11 cellular contexts compared by ENCODE assay signal in the genomic region with DNA sequence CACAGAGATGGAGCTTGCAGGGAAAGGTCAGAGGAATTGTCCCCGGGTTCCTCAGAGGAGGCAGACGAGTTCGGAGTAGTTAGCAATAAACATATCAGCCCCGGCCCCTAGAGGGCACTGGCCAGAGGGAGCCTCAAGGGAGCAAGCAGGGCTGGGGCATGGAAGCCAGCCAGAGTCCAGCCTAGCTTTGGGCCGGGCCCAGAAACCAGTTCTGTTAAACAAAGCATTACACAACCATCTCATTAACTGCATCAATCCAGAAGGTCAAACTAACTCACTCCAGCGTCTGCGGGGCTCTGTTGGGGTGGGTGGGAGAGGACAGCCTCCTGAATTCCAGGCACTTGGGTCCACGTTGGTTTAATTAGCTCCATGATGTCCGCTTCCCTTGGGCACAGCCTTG. TPM values are rescaled to one million over a fixed set of nuclear protein-coding genes. Genes with fewer than 3 reads are reported as not detected.
DNase-seq lines count a peak whose midpoint lies in the region; ATAC-seq and TF ChIP-seq lines count a peak whose summit lies in the region.
"Had no signal": no experiment of that assay in that cellular context is flagged by ENCODE, and none has a peak within 500 bp of the region (broad histone marks: within the 10 kb centered on the region; RNA-seq: fewer than 3 reads in every experiment).

No MANE protein-coding gene starts in this region.

- peaks cover 0 to 4% (median 0%) of the 10 kb centered on the region in 5 donors for H3K27me3 Mint-ChIP-seq in naive thymus-derived CD4-positive, alpha-beta T cell
- H3K27me3 Mint-ChIP-seq: dendritic cell treated with granulocyte-macrophage colony-stimulating factor and Interleukin-4, amounts not matched to agents 40 ng/mL and 50 ng/mL, for 4 days had no signal

- H3K4me1 ChIP-seq in naive thymus-derived CD4-positive, alpha-beta T cell (ENCODE audit: control insufficient read depth in 2 of 2, insufficient read depth in 2 of 2, low read length in 2 of 2) = no peaks in the 10 kb centered on the region

- H3K9me3 ChIP-seq in naive thymus-derived CD4-positive, alpha-beta T cell (ENCODE audit: control insufficient read depth in 2 of 3, low read length in 3 of 3) = no peaks in the 10 kb centered on the region

- ATAC-seq in naive thymus-derived CD4-positive, alpha-beta T cell = no peak

- H3K4me1 Mint-ChIP-seq in naive thymus-derived CD4-positive, alpha-beta T cell = peaks cover 0 to under 1% (median 0%) of the 10 kb centered on the region in 7 donors
- H3K4me1 Mint-ChIP-seq: activated CD4-positive, alpha-beta memory T cell treated with anti-CD3 and anti-CD28 coated beads, Interleukin-2, amount 10 ng/mL, durations not matched to agents 7 days and 5 days had no signal

- POLR2A ChIA-PET in naive thymus-derived CD4-positive, alpha-beta T cell (lab: Charles Lee) = interaction anchor here (0.6 kb wide), 1 partner anchor 40 kb away, joined by 3 read pairs; no protein-coding TSS in a partner anchor

- no peak overlapping the region for H3K27ac ChIP-seq in naive thymus-derived CD4-positive, alpha-beta T cell (ENCODE audit: low read depth, low read length)

- CTCF ChIA-PET in naive thymus-derived CD4-positive, alpha-beta T cell (lab: Charles Lee) = no interaction called here

- no peaks in the 10 kb centered on the region for H3K27me3 ChIP-seq in naive thymus-derived CD4-positive, alpha-beta T cell (ENCODE audit: control insufficient read depth in 2 of 2, insufficient read depth in 2 of 2, low read length in 2 of 2)

- H3K4me3 ChIP-seq in naive thymus-derived CD4-positive, alpha-beta T cell (ENCODE audit: low read length) = no peak overlapping the region

- H3K9me3 Mint-ChIP-seq in naive thymus-derived CD4-positive, alpha-beta T cell = no peaks in the 10 kb centered on the region
- H3K9me3 Mint-ChIP-seq: activated CD4-positive, alpha-beta memory T cell treated with anti-CD3 and anti-CD28 coated beads, Interleukin-2, amount 10 ng/mL, durations not matched to agents 7 days and 5 days; dendritic cell treated with granulocyte-macrophage colony-stimulating factor and Interleukin-4, amounts not matched to agents 40 ng/mL and 50 ng/mL, for 4 days; natural killer cell had no signal

- H3K4me3 Mint-ChIP-seq in naive thymus-derived CD4-positive, alpha-beta T cell = no peak overlapping the region
- H3K4me3 Mint-ChIP-seq: activated CD4-positive, alpha-beta memory T cell treated with anti-CD3 and anti-CD28 coated beads, Interleukin-2, amount 10 ng/mL, durations not matched to agents 7 days and 5 days; dendritic cell treated with granulocyte-macrophage colony-stimulating factor and Interleukin-4, amounts not matched to agents 40 ng/mL and 50 ng/mL, for 4 days; natural killer cell had no signal

- no peaks in the 10 kb centered on the region for H3K36me3 Mint-ChIP-seq in naive thymus-derived CD4-positive, alpha-beta T cell
- H3K36me3 Mint-ChIP-seq: natural killer cell had no signal

- no peaks in the 10 kb centered on the region for H3K36me3 ChIP-seq in naive thymus-derived CD4-positive, alpha-beta T cell (ENCODE audit: control insufficient read depth in 2 of 3, insufficient read depth in 3 of 3, low read length in 3 of 3)

- intact Hi-C loops in naive thymus-derived CD4-positive, alpha-beta T cell (cut with micrococcal nuclease) = no loop called here

- TF ChIP-seq CTCF in AG09319 (IDR thresholded peaks at IDR 0.05; ENCODE audit: low read depth, low read length) = peak; percentile 66

- H3K27ac Mint-ChIP-seq in naive thymus-derived CD4-positive, alpha-beta T cell = peak overlapping the region in 1 of 9 donors; percentile 73
- H3K27ac Mint-ChIP-seq: activated CD4-positive, alpha-beta memory T cell treated with anti-CD3 and anti-CD28 coated beads, Interleukin-2, amount 10 ng/mL, durations not matched to agents 7 days and 5 days; dendritic cell treated with granulocyte-macrophage colony-stimulating factor and Interleukin-4, amounts not matched to agents 40 ng/mL and 50 ng/mL, for 4 days; natural killer cell had no signal

- DNase-seq in AG09319 (ENCODE audit: extremely low read depth, low read depth) (peak; percentile 75), HT-29 (ENCODE audit: low spot score) (peak; percentile 44), dedifferentiated amniotic fluid mesenchymal stem cell (ENCODE audit: extremely low spot score) (peak; percentile 43), mesenteric fat pad (ENCODE audit: low spot score) (peak; percentile 90), DMS79 (lab: John Stamatoyannopoulos, UW) (no peak), superior temporal gyrus (ENCODE audit: extremely low spot score) (no peak)
- no peak for DNase-seq in naive thymus-derived CD4-positive, alpha-beta T cell
- DNase-seq in effector CD8-positive, alpha-beta T cell (lab: John Stamatoyannopoulos, UW) = no peak
- DNase-seq: activated CD4-positive, alpha-beta memory T cell treated with anti-CD3 and anti-CD28 coated beads, Interleukin-2, amount 10 ng/mL, durations not matched to agents 7 days and 5 days; natural killer cell had no signal

RNA-seq across cellular contexts. Expression of a gene that starts 41.0 kb away (rescaled TPM):
- total RNA-seq in HT-29 (2014; rRNA removed; shearing (Covaris generic)) = 12.2 and 13.0 TPM in 2 replicates
- 57.1 TPM for total RNA-seq in mesenteric fat pad
- 10 to 100 TPM; 64.1 to 79.8 (median 69.5) TPM for total RNA-seq in naive thymus-derived CD4-positive, alpha-beta T cell
- polyA plus RNA-seq in naive thymus-derived CD4-positive, alpha-beta T cell = 10 to 100 TPM; 17.6 to 18.0 TPM

RNA-seq across cellular contexts. Expression of a gene that starts 56.8 kb away (rescaled TPM):
- total RNA-seq in HT-29 (2014; rRNA removed; shearing (Covaris generic)) = not detected in 2 replicates
- not detected for total RNA-seq in mesenteric fat pad
- not detected for total RNA-seq in naive thymus-derived CD4-positive, alpha-beta T cell
- not detected for polyA plus RNA-seq in naive thymus-derived CD4-positive, alpha-beta T cell
- total RNA-seq: activated CD4-positive, alpha-beta memory T cell treated with anti-CD3 and anti-CD28 coated beads, Interleukin-2, amount 10 ng/mL, durations not matched to agents 7 days and 5 days; natural killer cell had no signal

Comparison
In these comparisons a context has a peak if more than half of its experiments do, and no peak if none do; other contexts are left out.
1. DNase-seq: peak in AG09319 (single experiment), HT-29 (single experiment), dedifferentiated amniotic fluid mesenchymal stem cell (single experiment) and mesenteric fat pad (single experiment); none in naive thymus-derived CD4-positive, alpha-beta T cell (0 of 9), effector CD8-positive, alpha-beta T cell (single experiment), DMS79 (single experiment) and superior temporal gyrus (single experiment).